In the genomic region with DNA sequence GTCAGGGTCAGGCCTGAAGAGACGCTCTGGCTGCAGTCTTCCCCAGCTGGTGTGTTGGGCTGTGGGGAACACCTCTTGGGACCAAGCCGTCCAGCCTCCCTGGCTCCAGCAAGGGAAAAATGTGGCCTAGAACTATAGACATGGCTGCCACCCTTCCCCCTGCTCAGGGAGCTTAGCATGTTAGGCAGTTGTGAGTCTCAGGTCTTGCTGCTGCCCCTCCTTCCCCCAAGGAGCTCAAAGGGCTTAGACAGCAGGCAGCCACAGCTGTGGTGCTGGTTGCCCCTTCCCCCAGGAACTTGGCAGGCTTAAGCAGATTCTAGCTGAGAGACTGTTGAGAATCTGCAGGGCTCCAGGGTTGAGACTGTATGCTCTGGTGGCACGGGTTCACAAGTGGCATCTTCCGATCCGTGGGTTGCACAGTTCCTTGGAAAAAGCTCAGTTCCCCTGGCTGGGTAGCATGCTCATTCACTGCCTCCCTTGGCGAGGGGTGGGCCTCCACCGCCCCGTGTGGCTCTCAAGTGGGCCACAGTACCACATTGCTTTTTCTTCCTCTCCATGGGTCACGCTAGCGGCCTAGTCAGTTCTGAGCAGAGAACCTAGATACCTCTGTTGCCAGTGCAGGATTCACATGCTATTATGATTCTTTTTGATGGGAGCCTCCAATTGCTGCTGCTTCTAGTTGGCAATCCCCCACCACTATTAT, we compare ENCODE assay signal across 2 cellular contexts.
TF ChIP-seq lines count a peak whose summit lies in the region.

No MANE protein-coding gene starts in this region.

TF ChIP-seq in GM23338, 12 proteins besides CTCF, POLR2A, EP300 and RAD21 (continues in another document):
- no peak for TF ChIP-seq STAT1 (IDR thresholded peaks at IDR 0.05; ENCODE audit: unreplicated experiment)
- no peak for TF ChIP-seq ZNF114 (CRISPR knock-in tag; IDR thresholded peaks at IDR 0.05)
- no peak for TF ChIP-seq NANOG (IDR thresholded peaks at IDR 0.05; ENCODE audit: borderline replicate concordance)
- TF ChIP-seq, protein P1, sequence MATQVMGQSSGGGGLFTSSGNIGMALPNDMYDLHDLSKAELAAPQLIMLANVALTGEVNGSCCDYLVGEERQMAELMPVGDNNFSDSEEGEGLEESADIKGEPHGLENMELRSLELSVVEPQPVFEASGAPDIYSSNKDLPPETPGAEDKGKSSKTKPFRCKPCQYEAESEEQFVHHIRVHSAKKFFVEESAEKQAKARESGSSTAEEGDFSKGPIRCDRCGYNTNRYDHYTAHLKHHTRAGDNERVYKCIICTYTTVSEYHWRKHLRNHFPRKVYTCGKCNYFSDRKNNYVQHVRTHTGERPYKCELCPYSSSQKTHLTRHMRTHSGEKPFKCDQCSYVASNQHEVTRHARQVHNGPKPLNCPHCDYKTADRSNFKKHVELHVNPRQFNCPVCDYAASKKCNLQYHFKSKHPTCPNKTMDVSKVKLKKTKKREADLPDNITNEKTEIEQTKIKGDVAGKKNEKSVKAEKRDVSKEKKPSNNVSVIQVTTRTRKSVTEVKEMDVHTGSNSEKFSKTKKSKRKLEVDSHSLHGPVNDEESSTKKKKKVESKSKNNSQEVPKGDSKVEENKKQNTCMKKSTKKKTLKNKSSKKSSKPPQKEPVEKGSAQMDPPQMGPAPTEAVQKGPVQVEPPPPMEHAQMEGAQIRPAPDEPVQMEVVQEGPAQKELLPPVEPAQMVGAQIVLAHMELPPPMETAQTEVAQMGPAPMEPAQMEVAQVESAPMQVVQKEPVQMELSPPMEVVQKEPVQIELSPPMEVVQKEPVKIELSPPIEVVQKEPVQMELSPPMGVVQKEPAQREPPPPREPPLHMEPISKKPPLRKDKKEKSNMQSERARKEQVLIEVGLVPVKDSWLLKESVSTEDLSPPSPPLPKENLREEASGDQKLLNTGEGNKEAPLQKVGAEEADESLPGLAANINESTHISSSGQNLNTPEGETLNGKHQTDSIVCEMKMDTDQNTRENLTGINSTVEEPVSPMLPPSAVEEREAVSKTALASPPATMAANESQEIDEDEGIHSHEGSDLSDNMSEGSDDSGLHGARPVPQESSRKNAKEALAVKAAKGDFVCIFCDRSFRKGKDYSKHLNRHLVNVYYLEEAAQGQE (IDR thresholded peaks at IDR 0.05; ENCODE audit: unreplicated experiment) = no peak
- TF ChIP-seq, protein P2, sequence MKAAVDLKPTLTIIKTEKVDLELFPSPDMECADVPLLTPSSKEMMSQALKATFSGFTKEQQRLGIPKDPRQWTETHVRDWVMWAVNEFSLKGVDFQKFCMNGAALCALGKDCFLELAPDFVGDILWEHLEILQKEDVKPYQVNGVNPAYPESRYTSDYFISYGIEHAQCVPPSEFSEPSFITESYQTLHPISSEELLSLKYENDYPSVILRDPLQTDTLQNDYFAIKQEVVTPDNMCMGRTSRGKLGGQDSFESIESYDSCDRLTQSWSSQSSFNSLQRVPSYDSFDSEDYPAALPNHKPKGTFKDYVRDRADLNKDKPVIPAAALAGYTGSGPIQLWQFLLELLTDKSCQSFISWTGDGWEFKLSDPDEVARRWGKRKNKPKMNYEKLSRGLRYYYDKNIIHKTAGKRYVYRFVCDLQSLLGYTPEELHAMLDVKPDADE (IDR thresholded peaks at IDR 0.05) = no peak
- TF ChIP-seq, protein P3, sequence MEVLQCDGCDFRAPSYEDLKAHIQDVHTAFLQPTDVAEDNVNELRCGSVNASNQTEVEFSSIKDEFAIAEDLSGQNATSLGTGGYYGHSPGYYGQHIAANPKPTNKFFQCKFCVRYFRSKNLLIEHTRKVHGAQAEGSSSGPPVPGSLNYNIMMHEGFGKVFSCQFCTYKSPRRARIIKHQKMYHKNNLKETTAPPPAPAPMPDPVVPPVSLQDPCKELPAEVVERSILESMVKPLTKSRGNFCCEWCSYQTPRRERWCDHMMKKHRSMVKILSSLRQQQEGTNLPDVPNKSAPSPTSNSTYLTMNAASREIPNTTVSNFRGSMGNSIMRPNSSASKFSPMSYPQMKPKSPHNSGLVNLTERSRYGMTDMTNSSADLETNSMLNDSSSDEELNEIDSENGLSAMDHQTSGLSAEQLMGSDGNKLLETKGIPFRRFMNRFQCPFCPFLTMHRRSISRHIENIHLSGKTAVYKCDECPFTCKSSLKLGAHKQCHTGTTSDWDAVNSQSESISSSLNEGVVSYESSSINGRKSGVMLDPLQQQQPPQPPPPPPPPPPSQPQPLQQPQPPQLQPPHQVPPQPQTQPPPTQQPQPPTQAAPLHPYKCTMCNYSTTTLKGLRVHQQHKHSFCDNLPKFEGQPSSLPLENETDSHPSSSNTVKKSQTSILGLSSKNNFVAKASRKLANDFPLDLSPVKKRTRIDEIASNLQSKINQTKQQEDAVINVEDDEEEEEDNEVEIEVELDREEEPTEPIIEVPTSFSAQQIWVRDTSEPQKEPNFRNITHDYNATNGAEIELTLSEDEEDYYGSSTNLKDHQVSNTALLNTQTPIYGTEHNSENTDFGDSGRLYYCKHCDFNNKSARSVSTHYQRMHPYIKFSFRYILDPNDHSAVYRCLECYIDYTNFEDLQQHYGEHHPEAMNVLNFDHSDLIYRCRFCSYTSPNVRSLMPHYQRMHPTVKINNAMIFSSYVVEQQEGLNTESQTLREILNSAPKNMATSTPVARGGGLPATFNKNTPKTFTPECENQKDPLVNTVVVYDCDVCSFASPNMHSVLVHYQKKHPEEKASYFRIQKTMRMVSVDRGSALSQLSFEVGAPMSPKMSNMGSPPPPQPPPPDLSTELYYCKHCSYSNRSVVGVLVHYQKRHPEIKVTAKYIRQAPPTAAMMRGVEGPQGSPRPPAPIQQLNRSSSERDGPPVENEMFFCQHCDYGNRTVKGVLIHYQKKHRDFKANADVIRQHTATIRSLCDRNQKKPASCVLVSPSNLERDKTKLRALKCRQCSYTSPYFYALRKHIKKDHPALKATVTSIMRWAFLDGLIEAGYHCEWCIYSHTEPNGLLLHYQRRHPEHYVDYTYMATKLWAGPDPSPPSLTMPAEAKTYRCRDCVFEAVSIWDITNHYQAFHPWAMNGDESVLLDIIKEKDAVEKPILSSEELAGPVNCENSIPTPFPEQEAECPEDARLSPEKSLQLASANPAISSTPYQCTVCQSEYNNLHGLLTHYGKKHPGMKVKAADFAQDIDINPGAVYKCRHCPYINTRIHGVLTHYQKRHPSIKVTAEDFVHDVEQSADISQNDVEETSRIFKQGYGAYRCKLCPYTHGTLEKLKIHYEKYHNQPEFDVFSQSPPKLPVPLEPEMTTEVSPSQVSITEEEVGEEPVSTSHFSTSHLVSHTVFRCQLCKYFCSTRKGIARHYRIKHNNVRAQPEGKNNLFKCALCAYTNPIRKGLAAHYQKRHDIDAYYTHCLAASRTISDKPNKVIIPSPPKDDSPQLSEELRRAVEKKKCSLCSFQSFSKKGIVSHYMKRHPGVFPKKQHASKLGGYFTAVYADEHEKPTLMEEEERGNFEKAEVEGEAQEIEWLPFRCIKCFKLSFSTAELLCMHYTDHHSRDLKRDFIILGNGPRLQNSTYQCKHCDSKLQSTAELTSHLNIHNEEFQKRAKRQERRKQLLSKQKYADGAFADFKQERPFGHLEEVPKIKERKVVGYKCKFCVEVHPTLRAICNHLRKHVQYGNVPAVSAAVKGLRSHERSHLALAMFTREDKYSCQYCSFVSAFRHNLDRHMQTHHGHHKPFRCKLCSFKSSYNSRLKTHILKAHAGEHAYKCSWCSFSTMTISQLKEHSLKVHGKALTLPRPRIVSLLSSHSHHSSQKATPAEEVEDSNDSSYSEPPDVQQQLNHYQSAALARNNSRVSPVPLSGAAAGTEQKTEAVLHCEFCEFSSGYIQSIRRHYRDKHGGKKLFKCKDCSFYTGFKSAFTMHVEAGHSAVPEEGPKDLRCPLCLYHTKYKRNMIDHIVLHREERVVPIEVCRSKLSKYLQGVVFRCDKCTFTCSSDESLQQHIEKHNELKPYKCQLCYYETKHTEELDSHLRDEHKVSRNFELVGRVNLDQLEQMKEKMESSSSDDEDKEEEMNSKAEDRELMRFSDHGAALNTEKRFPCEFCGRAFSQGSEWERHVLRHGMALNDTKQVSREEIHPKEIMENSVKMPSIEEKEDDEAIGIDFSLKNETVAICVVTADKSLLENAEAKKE (CRISPR knock-in tag; IDR thresholded peaks at IDR 0.05) = no peak
- TF ChIP-seq CREB1 (CRISPR knock-in tag; IDR thresholded peaks at IDR 0.05; ENCODE audit: low read depth) = no peak
- TF ChIP-seq EZH2 (IDR thresholded peaks at IDR 0.05; ENCODE audit: low read depth, unreplicated experiment) = no peak

TF ChIP-seq in H1, 55 proteins besides CTCF, POLR2A, EP300 and RAD21:
- no peak for TF ChIP-seq NRF1 (IDR thresholded peaks at IDR 0.05; ENCODE audit: low read depth, low read length)
- no peak for TF ChIP-seq NANOG (IDR thresholded peaks at IDR 0.05; ENCODE audit: insufficient read depth, low read depth, low read length, poor library complexity, severe bottlenecking)
- no peak for TF ChIP-seq GTF2F1 (IDR thresholded peaks at IDR 0.05; ENCODE audit: borderline replicate concordance, low read depth, low read length)
- no peak for TF ChIP-seq ASH2L (IDR thresholded peaks at IDR 0.05; ENCODE audit: low read length)
- no peak for TF ChIP-seq ZNF274 (IDR thresholded peaks at IDR 0.05; ENCODE audit: borderline replicate concordance, extremely low read depth, low read length)
- TF ChIP-seq CBX8 (IDR thresholded peaks at IDR 0.05; ENCODE audit: borderline replicate concordance, low read depth, low read length) = no peak
- no peak for TF ChIP-seq HDAC2 (IDR thresholded peaks at IDR 0.05; ENCODE audit: borderline replicate concordance in 1 of 2, low read depth in 2 of 2, low read length in 2 of 2)
- no peak for TF ChIP-seq JUND (IDR thresholded peaks at IDR 0.05; ENCODE audit: low read length)
- no peak for TF ChIP-seq TBP (IDR thresholded peaks at IDR 0.05; ENCODE audit: low read depth, low read length)
- no peak for TF ChIP-seq RFX5 (IDR thresholded peaks at IDR 0.05; ENCODE audit: borderline replicate concordance, low read depth, low read length)
